Comparison of ENCODE assay signal across 19 cellular contexts in genomic region chr12:30978639-30979038, GRCh38. TPM values are rescaled to one million over a fixed set of nuclear protein-coding genes. Genes with fewer than 3 reads are reported as not detected.
"Had no signal": no experiment of that assay in that cellular context is flagged by ENCODE, and none has a peak within 500 bp of the region (broad histone marks: within the 10 kb centered on the region; RNA-seq: fewer than 3 reads in every experiment).

No MANE protein-coding gene starts in this region.

- H3K9me3 ChIP-seq: ovary, psoas muscle, thyroid gland had no signal

- ATAC-seq: activated CD8-positive, alpha-beta T cell treated with anti-CD3 and anti-CD28 coated beads, Interleukin-2, amount 10 ng/mL, durations not matched to agents 7 days and 5 days; psoas muscle had no signal

- DNase-seq: activated CD4-positive, alpha-beta T cell treated with anti-CD3 and anti-CD28 coated beads, Interleukin-2, amount 10 ng/mL, durations not matched to agents 24 days and 14 days; activated CD8-positive, alpha-beta T cell treated with anti-CD3 and anti-CD28 coated beads, Interleukin-2, amount 10 ng/mL, durations not matched to agents 7 days and 5 days; activated naive CD4-positive, alpha-beta T cell treated with Interleukin-2 at 50 U/mL for 16 hours; activated naive CD8-positive, alpha-beta T cell treated with anti-CD3 and anti-CD28 coated beads, Interleukin-2, amount 10 ng/mL, durations not matched to agents 7 days and 5 days; activated T-cell treated with anti-CD3 and anti-CD28 coated beads, Interleukin-2, amount 50 U/mL, for 24 hours; erythroblast; hippocampal formation; islet precursor cell; mammary epithelial cell; midbrain; ovary; psoas muscle; stimulated activated naive CD4-positive, alpha-beta T cell; T1000; thyroid gland had no signal

- H3K27ac ChIP-seq: cardiac muscle cell, ovary, psoas muscle, SK-N-MC, thyroid gland had no signal

- H3K36me3 Mint-ChIP-seq: activated naive CD8-positive, alpha-beta T cell treated with anti-CD3 and anti-CD28 coated beads, Interleukin-2, amount 10 ng/mL, durations not matched to agents 7 days and 5 days had no signal

- H3K4me3 ChIP-seq: cardiac muscle cell, ovary, psoas muscle, SK-N-MC, thyroid gland had no signal

- H3K36me3 ChIP-seq: cardiac muscle cell, ovary, thyroid gland had no signal

- H3K4me1 ChIP-seq: psoas muscle, thyroid gland had no signal

- H3K27me3 ChIP-seq: cardiac muscle cell, ovary, thyroid gland had no signal

- H3K27me3 Mint-ChIP-seq: activated CD4-positive, alpha-beta T cell treated with anti-CD3 and anti-CD28 coated beads, Interleukin-2, amount 10 ng/mL, durations not matched to agents 24 days and 14 days; activated naive CD8-positive, alpha-beta T cell treated with anti-CD3 and anti-CD28 coated beads, Interleukin-2, amount 10 ng/mL, durations not matched to agents 7 days and 5 days; activated T-cell treated with anti-CD3 and anti-CD28 coated beads, Interleukin-2, amount 50 U/mL, for 24 hours had no signal

- H3K27ac Mint-ChIP-seq: activated CD4-positive, alpha-beta T cell treated with anti-CD3 and anti-CD28 coated beads, Interleukin-2, amount 10 ng/mL, durations not matched to agents 24 days and 14 days; activated CD8-positive, alpha-beta T cell treated with anti-CD3 and anti-CD28 coated beads, Interleukin-2, amount 10 ng/mL, durations not matched to agents 7 days and 5 days; activated naive CD8-positive, alpha-beta T cell treated with anti-CD3 and anti-CD28 coated beads, Interleukin-2, amount 10 ng/mL, durations not matched to agents 7 days and 5 days; activated T-cell treated with anti-CD3 and anti-CD28 coated beads, Interleukin-2, amount 50 U/mL, for 24 hours; activated T-helper 2 cell treated with anti-CD3 and anti-CD28 coated beads, Interferon-gamma antibody, Interleukin-2, Interleukin-4, amounts not matched to agents 10 μg/mL and 5 μg/mL and 100 μg/mL, durations not matched to agents 14 hours and 24 hours and 36 hours had no signal

- H3K4me3 Mint-ChIP-seq: activated CD4-positive, alpha-beta T cell treated with anti-CD3 and anti-CD28 coated beads, Interleukin-2, amount 10 ng/mL, durations not matched to agents 24 days and 14 days; activated CD8-positive, alpha-beta T cell treated with anti-CD3 and anti-CD28 coated beads, Interleukin-2, amount 10 ng/mL, durations not matched to agents 7 days and 5 days; activated naive CD8-positive, alpha-beta T cell treated with anti-CD3 and anti-CD28 coated beads, Interleukin-2, amount 10 ng/mL, durations not matched to agents 7 days and 5 days; activated T-cell treated with anti-CD3 and anti-CD28 coated beads, Interleukin-2, amount 50 U/mL, for 24 hours had no signal

- H3K9me3 Mint-ChIP-seq: activated CD4-positive, alpha-beta T cell treated with anti-CD3 and anti-CD28 coated beads, Interleukin-2, amount 10 ng/mL, durations not matched to agents 24 days and 14 days; activated naive CD8-positive, alpha-beta T cell treated with anti-CD3 and anti-CD28 coated beads, Interleukin-2, amount 10 ng/mL, durations not matched to agents 7 days and 5 days; activated T-cell treated with anti-CD3 and anti-CD28 coated beads, Interleukin-2, amount 50 U/mL, for 24 hours; activated T-helper 2 cell treated with anti-CD3 and anti-CD28 coated beads, Interferon-gamma antibody, Interleukin-2, Interleukin-4, amounts not matched to agents 10 μg/mL and 5 μg/mL and 100 μg/mL, durations not matched to agents 14 hours and 24 hours and 36 hours had no signal

- H3K4me1 Mint-ChIP-seq: activated CD4-positive, alpha-beta T cell treated with anti-CD3 and anti-CD28 coated beads, Interleukin-2, amount 10 ng/mL, durations not matched to agents 24 days and 14 days; activated naive CD8-positive, alpha-beta T cell treated with anti-CD3 and anti-CD28 coated beads, Interleukin-2, amount 10 ng/mL, durations not matched to agents 7 days and 5 days had no signal

RNA-seq across cellular contexts. Expression of gene TSPAN11, which starts 52.1 kb away (rescaled TPM):
- total RNA-seq: activated CD4-positive, alpha-beta T cell treated with anti-CD3 and anti-CD28 coated beads, Interleukin-2, amount 10 ng/mL, durations not matched to agents 24 days and 14 days; activated CD8-positive, alpha-beta T cell treated with anti-CD3 and anti-CD28 coated beads, Interleukin-2, amount 10 ng/mL, durations not matched to agents 7 days and 5 days; activated naive CD8-positive, alpha-beta T cell treated with anti-CD3 and anti-CD28 coated beads, Interleukin-2, amount 10 ng/mL, durations not matched to agents 7 days and 5 days; activated T-helper 2 cell treated with anti-CD3 and anti-CD28 coated beads, Interferon-gamma antibody, Interleukin-2, Interleukin-4, amounts not matched to agents 10 μg/mL and 5 μg/mL and 100 μg/mL, durations not matched to agents 14 hours and 24 hours and 36 hours; T-helper 1 cell treated with Interleukin-12 subunit alpha and Interleukin-12 subunit beta and Interleukin-4 antibody, amounts not matched to agents 30 ng/mL and 1 ng/mL, for 36 hours had no signal
